Comparison of ENCODE assay signal across 9 cellular contexts in genomic region chr22:26590525-26590858, GRCh38. TPM values are rescaled to one million over a fixed set of nuclear protein-coding genes. Genes with fewer than 3 reads are reported as not detected.
DNase-seq lines count a peak whose midpoint lies in the region; ATAC-seq and TF ChIP-seq lines count a peak whose summit lies in the region.
"Had no signal": no experiment of that assay in that cellular context is flagged by ENCODE, and none has a peak within 500 bp of the region (broad histone marks: within the 10 kb centered on the region; RNA-seq: fewer than 3 reads in every experiment).

No MANE protein-coding gene starts in this region.

- H3K4me1 ChIP-seq in neuron (ENCODE audit: insufficient read depth, low read length), result peaks cover 8% of the 10 kb centered on the region

- ATAC-seq in HG03280 (IDR thresholded peaks at IDR 0.05; ENCODE audit: unreplicated experiment), result no peak
- ATAC-seq in activated CD4-positive, CD25-positive, alpha-beta regulatory T cell treated with anti-CD3 and anti-CD28 coated beads, Interleukin-2, amount 50 U/mL, for 24 hours, result no peak

- no peaks in the 10 kb centered on the region for H3K9me3 ChIP-seq in neuron (ENCODE audit: low read length)

- no peaks in the 10 kb centered on the region for H3K27me3 ChIP-seq in neuron (ENCODE audit: insufficient read depth, low read length)

- peak overlapping the region; percentile 84 for H2AFZ ChIP-seq in neuron (ENCODE audit: low read depth, low read length)

- no peak for TF ChIP-seq CTCF in epithelial cell of proximal tubule (conservative IDR thresholded peaks at IDR 0.05; ENCODE audit: low read depth, low read length)

- no peaks in the 10 kb centered on the region for H3K36me3 ChIP-seq in neuron (ENCODE audit: insufficient read depth, low read length)

- peak overlapping the region; percentile 94 for H3K4me3 ChIP-seq in epithelial cell of proximal tubule (ENCODE audit: low read depth, low read length)
- H3K4me3 ChIP-seq in neuron (ENCODE audit: low read length), result peak overlapping the region; percentile 88

- DNase-seq in EL, result peak; percentile 31
- DNase-seq in RKO (ENCODE audit: low spot score), result peak; percentile 34
- DNase-seq in epithelial cell of proximal tubule (ENCODE audit: low read depth), result no peak
- DNase-seq in amniotic stem cell (lab: John Stamatoyannopoulos, UW), result no peak
- no peak for DNase-seq in effector CD4-positive, alpha-beta T cell

RNA-seq across cellular contexts. Expression of gene TPST2, which starts 0.6 kb away (rescaled TPM):
- total RNA-seq in epithelial cell of proximal tubule, result 22.5 and 26.3 TPM in 2 replicates

RNA-seq across cellular contexts. Expression of gene CRYBB1, which starts 27.3 kb away (rescaled TPM):
- not detected in 2 replicates for total RNA-seq in epithelial cell of proximal tubule
- total RNA-seq: LHCN-M2 had no signal

RNA-seq across cellular contexts. Expression of gene CRYBA4, which starts 31.3 kb away (rescaled TPM):
- total RNA-seq in epithelial cell of proximal tubule, result not detected in 2 replicates
- total RNA-seq: LHCN-M2 had no signal

Comparison
In these comparisons a context has a peak if more than half of its experiments do, and no peak if none do; other contexts are left out.
1. DNase-seq: peak in EL (single experiment) and RKO (single experiment); none in epithelial cell of proximal tubule (single experiment), amniotic stem cell (single experiment) and effector CD4-positive, alpha-beta T cell (single experiment).